1 cellular context compared by ENCODE assay signal in the genomic region with DNA sequence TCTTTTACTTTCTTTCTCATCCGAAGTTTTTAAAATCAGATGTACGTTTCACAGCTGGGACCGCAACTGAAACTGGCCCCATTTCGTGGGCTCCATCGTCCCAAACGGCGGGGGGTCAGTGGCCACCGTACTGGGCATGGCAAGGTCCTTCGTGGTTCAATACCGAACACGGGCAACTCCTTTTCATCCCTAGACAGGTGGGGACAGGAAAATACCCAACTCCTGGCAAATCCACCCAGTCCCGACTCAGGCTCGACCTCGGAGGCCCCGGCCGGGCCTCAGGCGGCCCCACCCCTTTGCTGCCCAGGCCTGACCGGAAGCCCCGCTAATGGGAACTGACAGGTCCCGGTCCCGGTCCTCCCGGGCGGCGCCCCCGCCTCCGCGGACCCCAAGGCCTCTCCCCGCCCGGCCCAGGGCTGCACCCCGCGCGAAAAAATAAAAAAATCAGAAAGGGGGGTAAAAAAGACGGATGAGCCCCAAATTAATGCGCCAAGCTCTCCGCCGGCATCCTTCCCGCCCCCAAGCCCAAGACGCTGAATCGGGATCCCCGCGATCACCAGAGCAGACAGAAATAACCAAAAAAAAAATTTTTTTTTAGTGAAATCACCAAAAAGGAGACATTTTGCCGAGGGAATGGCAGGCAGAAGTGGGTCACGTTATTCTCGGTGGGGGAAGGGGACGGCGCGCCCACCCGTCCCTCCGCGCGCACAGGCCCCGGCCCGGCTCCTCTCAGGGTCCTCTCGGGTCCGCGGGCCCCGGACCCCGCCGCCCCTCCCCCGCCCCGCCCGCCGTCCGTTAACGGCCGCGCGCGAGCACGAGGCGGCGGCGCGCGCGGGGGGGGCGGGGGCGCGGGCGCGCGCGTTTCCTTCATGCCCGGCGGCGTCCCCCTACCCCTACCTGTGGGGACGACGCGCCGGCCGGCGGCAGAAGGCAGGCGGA.
TF ChIP-seq lines count a peak whose summit lies in the region.

No MANE protein-coding gene starts in this region.

TF ChIP-seq in K562, 482 proteins besides CTCF, POLR2A, EP300 and RAD21 (continues in another document):
- no peak for TF ChIP-seq TEAD1 (CRISPR knock-in tag; IDR thresholded peaks at IDR 0.05)
- TF ChIP-seq, protein P1, sequence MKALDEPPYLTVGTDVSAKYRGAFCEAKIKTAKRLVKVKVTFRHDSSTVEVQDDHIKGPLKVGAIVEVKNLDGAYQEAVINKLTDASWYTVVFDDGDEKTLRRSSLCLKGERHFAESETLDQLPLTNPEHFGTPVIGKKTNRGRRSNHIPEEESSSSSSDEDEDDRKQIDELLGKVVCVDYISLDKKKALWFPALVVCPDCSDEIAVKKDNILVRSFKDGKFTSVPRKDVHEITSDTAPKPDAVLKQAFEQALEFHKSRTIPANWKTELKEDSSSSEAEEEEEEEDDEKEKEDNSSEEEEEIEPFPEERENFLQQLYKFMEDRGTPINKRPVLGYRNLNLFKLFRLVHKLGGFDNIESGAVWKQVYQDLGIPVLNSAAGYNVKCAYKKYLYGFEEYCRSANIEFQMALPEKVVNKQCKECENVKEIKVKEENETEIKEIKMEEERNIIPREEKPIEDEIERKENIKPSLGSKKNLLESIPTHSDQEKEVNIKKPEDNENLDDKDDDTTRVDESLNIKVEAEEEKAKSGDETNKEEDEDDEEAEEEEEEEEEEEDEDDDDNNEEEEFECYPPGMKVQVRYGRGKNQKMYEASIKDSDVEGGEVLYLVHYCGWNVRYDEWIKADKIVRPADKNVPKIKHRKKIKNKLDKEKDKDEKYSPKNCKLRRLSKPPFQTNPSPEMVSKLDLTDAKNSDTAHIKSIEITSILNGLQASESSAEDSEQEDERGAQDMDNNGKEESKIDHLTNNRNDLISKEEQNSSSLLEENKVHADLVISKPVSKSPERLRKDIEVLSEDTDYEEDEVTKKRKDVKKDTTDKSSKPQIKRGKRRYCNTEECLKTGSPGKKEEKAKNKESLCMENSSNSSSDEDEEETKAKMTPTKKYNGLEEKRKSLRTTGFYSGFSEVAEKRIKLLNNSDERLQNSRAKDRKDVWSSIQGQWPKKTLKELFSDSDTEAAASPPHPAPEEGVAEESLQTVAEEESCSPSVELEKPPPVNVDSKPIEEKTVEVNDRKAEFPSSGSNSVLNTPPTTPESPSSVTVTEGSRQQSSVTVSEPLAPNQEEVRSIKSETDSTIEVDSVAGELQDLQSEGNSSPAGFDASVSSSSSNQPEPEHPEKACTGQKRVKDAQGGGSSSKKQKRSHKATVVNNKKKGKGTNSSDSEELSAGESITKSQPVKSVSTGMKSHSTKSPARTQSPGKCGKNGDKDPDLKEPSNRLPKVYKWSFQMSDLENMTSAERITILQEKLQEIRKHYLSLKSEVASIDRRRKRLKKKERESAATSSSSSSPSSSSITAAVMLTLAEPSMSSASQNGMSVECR (CRISPR knock-in tag; IDR thresholded peaks at IDR 0.05) = peak; percentile 82
- peak; percentile 26; the same call in 1 of the 2 replicates for TF ChIP-seq HDAC2 (IDR thresholded peaks at IDR 0.05)
- TF ChIP-seq GATAD2A (IDR thresholded peaks at IDR 0.05) = no peak
- TF ChIP-seq, protein P2, sequence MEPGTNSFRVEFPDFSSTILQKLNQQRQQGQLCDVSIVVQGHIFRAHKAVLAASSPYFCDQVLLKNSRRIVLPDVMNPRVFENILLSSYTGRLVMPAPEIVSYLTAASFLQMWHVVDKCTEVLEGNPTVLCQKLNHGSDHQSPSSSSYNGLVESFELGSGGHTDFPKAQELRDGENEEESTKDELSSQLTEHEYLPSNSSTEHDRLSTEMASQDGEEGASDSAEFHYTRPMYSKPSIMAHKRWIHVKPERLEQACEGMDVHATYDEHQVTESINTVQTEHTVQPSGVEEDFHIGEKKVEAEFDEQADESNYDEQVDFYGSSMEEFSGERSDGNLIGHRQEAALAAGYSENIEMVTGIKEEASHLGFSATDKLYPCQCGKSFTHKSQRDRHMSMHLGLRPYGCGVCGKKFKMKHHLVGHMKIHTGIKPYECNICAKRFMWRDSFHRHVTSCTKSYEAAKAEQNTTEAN (CRISPR knock-in tag; IDR thresholded peaks at IDR 0.05) = no peak
- TF ChIP-seq GATA2 (CRISPR knock-in tag; IDR thresholded peaks at IDR 0.05) = no peak
- TF ChIP-seq CC2D1A (IDR thresholded peaks at IDR 0.05) = peak; percentile 88
- peak in 1 of 2 experiments; percentile 12; a peak in 1 of 4 replicates for TF ChIP-seq SRF (CRISPR knock-in tag; IDR thresholded peaks at IDR 0.05)
- no peak for TF ChIP-seq ZNF41 (CRISPR knock-in tag; conservative IDR thresholded peaks at IDR 0.05)
- TF ChIP-seq ZNF589 (CRISPR knock-in tag; IDR thresholded peaks at IDR 0.05; ENCODE audit: low read depth) = peak; percentile 96; the same call in 1 of the 2 replicates
- TF ChIP-seq, protein P3, sequence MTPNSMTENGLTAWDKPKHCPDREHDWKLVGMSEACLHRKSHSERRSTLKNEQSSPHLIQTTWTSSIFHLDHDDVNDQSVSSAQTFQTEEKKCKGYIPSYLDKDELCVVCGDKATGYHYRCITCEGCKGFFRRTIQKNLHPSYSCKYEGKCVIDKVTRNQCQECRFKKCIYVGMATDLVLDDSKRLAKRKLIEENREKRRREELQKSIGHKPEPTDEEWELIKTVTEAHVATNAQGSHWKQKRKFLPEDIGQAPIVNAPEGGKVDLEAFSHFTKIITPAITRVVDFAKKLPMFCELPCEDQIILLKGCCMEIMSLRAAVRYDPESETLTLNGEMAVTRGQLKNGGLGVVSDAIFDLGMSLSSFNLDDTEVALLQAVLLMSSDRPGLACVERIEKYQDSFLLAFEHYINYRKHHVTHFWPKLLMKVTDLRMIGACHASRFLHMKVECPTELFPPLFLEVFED (CRISPR knock-in tag; conservative IDR thresholded peaks at IDR 0.05) = no peak
- TF ChIP-seq NFRKB (IDR thresholded peaks at IDR 0.05; ENCODE audit: low read depth) = 0 out of 2 replicates have a peak, but pooled peaks have one; percentile 41
- TF ChIP-seq SMARCE1 (IDR thresholded peaks at IDR 0.05) = peak; percentile 52; the same call in 1 of the 2 replicates
- TF ChIP-seq, protein P4, sequence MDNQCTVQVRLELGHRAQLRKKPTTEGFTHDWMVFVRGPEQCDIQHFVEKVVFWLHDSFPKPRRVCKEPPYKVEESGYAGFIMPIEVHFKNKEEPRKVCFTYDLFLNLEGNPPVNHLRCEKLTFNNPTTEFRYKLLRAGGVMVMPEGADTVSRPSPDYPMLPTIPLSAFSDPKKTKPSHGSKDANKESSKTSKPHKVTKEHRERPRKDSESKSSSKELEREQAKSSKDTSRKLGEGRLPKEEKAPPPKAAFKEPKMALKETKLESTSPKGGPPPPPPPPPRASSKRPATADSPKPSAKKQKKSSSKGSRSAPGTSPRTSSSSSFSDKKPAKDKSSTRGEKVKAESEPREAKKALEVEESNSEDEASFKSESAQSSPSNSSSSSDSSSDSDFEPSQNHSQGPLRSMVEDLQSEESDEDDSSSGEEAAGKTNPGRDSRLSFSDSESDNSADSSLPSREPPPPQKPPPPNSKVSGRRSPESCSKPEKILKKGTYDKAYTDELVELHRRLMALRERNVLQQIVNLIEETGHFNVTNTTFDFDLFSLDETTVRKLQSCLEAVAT (IDR thresholded peaks at IDR 0.05) = 0 out of 4 replicates have a peak, but pooled peaks of 1 of the 2 experiments have one; percentile 28
- no peak for TF ChIP-seq MAFK (IDR thresholded peaks at IDR 0.05; ENCODE audit: low read length)
- peak; percentile 34; the same call in 1 of the 2 replicates for TF ChIP-seq DPF2 (IDR thresholded peaks at IDR 0.05)
- no peak for TF ChIP-seq ZZZ3 (IDR thresholded peaks at IDR 0.05)
- no peak for TF ChIP-seq EZH2 (IDR thresholded peaks at IDR 0.05; ENCODE audit: borderline replicate concordance, low read depth, low read length)
- no peak for TF ChIP-seq HSF4 (CRISPR knock-in tag; IDR thresholded peaks at IDR 0.05; ENCODE audit: borderline replicate concordance)
- peak; percentile 35 for TF ChIP-seq HMGN3 (IDR thresholded peaks at IDR 0.05; ENCODE audit: borderline replicate concordance, extremely low read depth, insufficient read length, low read depth, low read length)
- peak; percentile 36; the same call in 1 of the 2 replicates for TF ChIP-seq HCFC1 (IDR thresholded peaks at IDR 0.05; ENCODE audit: low read depth, low read length)
- TF ChIP-seq, protein P5, sequence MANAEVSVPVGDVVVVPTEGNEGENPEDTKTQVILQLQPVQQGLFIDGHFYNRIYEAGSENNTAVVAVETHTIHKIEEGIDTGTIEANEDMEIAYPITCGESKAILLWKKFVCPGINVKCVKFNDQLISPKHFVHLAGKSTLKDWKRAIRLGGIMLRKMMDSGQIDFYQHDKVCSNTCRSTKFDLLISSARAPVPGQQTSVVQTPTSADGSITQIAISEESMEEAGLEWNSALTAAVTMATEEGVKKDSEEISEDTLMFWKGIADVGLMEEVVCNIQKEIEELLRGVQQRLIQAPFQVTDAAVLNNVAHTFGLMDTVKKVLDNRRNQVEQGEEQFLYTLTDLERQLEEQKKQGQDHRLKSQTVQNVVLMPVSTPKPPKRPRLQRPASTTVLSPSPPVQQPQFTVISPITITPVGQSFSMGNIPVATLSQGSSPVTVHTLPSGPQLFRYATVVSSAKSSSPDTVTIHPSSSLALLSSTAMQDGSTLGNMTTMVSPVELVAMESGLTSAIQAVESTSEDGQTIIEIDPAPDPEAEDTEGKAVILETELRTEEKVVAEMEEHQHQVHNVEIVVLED (CRISPR knock-in tag; IDR thresholded peaks at IDR 0.05) = no peak
- TF ChIP-seq TBL1XR1 (IDR thresholded peaks at IDR 0.05; ENCODE audit: low read length in 2 of 2) = 0 out of 4 replicates have a peak, but pooled peaks of 1 of the 2 experiments have one; percentile 10
- TF ChIP-seq ESRRB (CRISPR knock-in tag; IDR thresholded peaks at IDR 0.05; ENCODE audit: borderline replicate concordance) = no peak
- no peak for TF ChIP-seq NR2C2 (CRISPR knock-in tag; IDR thresholded peaks at IDR 0.05)
- 0 out of 2 replicates have a peak, but pooled peaks have one; percentile 51 for TF ChIP-seq NR2C2 (tag; IDR thresholded peaks at IDR 0.05)
- TF ChIP-seq, protein P6, sequence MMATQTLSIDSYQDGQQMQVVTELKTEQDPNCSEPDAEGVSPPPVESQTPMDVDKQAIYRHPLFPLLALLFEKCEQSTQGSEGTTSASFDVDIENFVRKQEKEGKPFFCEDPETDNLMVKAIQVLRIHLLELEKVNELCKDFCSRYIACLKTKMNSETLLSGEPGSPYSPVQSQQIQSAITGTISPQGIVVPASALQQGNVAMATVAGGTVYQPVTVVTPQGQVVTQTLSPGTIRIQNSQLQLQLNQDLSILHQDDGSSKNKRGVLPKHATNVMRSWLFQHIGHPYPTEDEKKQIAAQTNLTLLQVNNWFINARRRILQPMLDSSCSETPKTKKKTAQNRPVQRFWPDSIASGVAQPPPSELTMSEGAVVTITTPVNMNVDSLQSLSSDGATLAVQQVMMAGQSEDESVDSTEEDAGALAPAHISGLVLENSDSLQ (IDR thresholded peaks at IDR 0.05) = peak; percentile 63
- peak; percentile 6 for TF ChIP-seq MEIS2 (IDR thresholded peaks at IDR 0.05; ENCODE audit: partially characterized antibody)
- peak in 1 of 2 experiments; percentile 60; a peak in 2 of 4 replicates for TF ChIP-seq HDAC1 (IDR thresholded peaks at IDR 0.05)
- TF ChIP-seq, protein P7, sequence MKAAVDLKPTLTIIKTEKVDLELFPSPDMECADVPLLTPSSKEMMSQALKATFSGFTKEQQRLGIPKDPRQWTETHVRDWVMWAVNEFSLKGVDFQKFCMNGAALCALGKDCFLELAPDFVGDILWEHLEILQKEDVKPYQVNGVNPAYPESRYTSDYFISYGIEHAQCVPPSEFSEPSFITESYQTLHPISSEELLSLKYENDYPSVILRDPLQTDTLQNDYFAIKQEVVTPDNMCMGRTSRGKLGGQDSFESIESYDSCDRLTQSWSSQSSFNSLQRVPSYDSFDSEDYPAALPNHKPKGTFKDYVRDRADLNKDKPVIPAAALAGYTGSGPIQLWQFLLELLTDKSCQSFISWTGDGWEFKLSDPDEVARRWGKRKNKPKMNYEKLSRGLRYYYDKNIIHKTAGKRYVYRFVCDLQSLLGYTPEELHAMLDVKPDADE (conservative IDR thresholded peaks at IDR 0.05; ENCODE audit: control insufficient read depth, low read depth, low read length) = peak; percentile 67; the same call in 1 of the 2 replicates
- TF ChIP-seq RBFOX2 (IDR thresholded peaks at IDR 0.05; ENCODE audit: low read depth, low read length) = peak; percentile 79
- TF ChIP-seq, protein P8, sequence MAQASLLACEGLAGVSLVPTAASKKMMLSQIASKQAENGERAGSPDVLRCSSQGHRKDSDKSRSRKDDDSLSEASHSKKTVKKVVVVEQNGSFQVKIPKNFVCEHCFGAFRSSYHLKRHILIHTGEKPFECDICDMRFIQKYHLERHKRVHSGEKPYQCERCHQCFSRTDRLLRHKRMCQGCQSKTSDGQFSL (CRISPR knock-in tag; IDR thresholded peaks at IDR 0.05) = peak; percentile 85; the same call in 1 of the 2 replicates
- TF ChIP-seq, protein P8 (tag; IDR thresholded peaks at IDR 0.05) = peak in 1 of 2 experiments; percentile 92; a peak in 2 of 4 replicates
- TF ChIP-seq, protein P9, sequence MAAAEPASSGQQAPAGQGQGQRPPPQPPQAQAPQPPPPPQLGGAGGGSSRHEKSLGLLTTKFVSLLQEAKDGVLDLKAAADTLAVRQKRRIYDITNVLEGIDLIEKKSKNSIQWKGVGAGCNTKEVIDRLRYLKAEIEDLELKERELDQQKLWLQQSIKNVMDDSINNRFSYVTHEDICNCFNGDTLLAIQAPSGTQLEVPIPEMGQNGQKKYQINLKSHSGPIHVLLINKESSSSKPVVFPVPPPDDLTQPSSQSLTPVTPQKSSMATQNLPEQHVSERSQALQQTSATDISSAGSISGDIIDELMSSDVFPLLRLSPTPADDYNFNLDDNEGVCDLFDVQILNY (CRISPR knock-in tag; IDR thresholded peaks at IDR 0.05) = no peak
- 0 out of 2 replicates have a peak, but pooled peaks have one; percentile 10 for TF ChIP-seq SMAD4 (CRISPR knock-in tag; conservative IDR thresholded peaks at IDR 0.05)
- TF ChIP-seq, protein P10, sequence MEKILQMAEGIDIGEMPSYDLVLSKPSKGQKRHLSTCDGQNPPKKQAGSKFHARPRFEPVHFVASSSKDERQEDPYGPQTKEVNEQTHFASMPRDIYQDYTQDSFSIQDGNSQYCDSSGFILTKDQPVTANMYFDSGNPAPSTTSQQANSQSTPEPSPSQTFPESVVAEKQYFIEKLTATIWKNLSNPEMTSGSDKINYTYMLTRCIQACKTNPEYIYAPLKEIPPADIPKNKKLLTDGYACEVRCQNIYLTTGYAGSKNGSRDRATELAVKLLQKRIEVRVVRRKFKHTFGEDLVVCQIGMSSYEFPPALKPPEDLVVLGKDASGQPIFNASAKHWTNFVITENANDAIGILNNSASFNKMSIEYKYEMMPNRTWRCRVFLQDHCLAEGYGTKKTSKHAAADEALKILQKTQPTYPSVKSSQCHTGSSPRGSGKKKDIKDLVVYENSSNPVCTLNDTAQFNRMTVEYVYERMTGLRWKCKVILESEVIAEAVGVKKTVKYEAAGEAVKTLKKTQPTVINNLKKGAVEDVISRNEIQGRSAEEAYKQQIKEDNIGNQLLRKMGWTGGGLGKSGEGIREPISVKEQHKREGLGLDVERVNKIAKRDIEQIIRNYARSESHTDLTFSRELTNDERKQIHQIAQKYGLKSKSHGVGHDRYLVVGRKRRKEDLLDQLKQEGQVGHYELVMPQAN (IDR thresholded peaks at IDR 0.05; ENCODE audit: borderline replicate concordance) = peak; percentile 67
- TF ChIP-seq TGIF2 (CRISPR knock-in tag; IDR thresholded peaks at IDR 0.05) = 0 out of 2 replicates have a peak, but pooled peaks have one; percentile 56
- TF ChIP-seq RFX5 (IDR thresholded peaks at IDR 0.05; ENCODE audit: low read depth, low read length) = no peak
- no peak for TF ChIP-seq TFAM (CRISPR knock-in tag; conservative IDR thresholded peaks at IDR 0.05)
- 0 out of 2 replicates have a peak, but pooled peaks have one; percentile 49 for TF ChIP-seq RBM14 (IDR thresholded peaks at IDR 0.05; ENCODE audit: borderline replicate concordance, insufficient read depth, low read depth, low read length)
- peak; percentile 16; the same call in 1 of the 2 replicates for TF ChIP-seq ZBTB7A (IDR thresholded peaks at IDR 0.05; ENCODE audit: borderline replicate concordance, control insufficient read depth, low read depth, low read length)
